ENCODE assay signal across 8 cellular contexts in the genomic region with DNA sequence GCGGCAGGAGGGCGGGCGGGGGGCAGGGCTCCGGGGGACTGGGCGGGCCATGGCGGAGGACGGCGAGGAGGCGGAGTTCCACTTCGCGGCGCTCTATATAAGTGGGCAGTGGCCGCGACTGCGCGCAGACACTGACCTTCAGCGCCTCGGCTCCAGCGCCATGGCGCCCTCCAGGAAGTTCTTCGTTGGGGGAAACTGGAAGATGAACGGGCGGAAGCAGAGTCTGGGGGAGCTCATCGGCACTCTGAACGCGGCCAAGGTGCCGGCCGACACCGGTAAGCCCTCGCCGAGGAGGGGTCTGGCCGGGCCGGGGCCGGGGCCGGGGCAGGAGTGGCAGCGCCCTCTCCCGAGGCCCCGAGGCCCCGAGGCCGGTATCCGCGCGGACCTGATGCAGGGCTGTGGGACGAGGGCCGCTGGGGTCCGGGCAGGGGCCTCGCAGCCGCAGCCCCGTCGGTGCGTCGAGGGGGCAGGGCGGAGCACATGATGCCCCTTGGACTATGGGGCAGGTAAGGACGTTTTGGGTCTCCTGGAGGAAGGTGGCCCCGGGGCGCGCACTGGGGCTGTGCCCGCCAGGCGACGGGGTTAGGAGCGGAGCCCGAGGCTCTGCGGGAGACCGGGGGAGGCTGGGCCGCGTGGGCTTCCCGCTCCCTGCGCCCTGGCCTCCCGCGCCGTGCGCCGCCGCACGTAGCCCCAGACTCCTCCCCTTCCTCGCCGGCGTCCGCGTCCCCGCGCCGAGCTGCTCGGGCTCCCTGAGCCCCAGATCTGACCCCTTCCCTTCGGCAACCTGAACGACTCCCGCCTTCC. TPM values are rescaled to one million over a fixed set of nuclear protein-coding genes. Genes with fewer than 3 reads are reported as not detected.
A peak's percentile ranks its signal among the peaks of the same experiment; 100 is the strongest.
DNase-seq lines count a peak whose midpoint lies in the region; ATAC-seq and TF ChIP-seq lines count a peak whose summit lies in the region.

A gene (plus strand): TSS at position 125 of the 804 bp plus-strand sequence. CDS start 36 bp downstream, at position 161.

- no peaks in the 10 kb centered on the region for H3K27me3 ChIP-seq in ovary
- H3K27me3 ChIP-seq in thyroid gland: no peaks in the 10 kb centered on the region

- intact Hi-C loops in head of caudate nucleus (cut with DNase I) (no loop called here), ovary (cut with DNase I) (loop anchor here (5.0 to 10.0 kb wide), 2 partner anchors 97 to 100 kb away; no protein-coding TSS in a partner anchor), thyroid gland (cut with DNase I) (loop anchor here (2.0 kb wide), 1 partner anchor 71 kb away; no protein-coding TSS in a partner anchor)

- H3K9me3 ChIP-seq in ovary (no peaks in the 10 kb centered on the region), thyroid gland (no peaks in the 10 kb centered on the region)

- H3K27ac ChIP-seq in ovary: peak within 1 kb of the TSS; percentile 73 to 90
- H3K27ac ChIP-seq in thyroid gland: peak within 1 kb of the TSS; percentile 84 to 98 (median 92)

- POLR2A ChIA-PET in activated naive CD8-positive, alpha-beta T cell treated with anti-CD3 and anti-CD28 coated beads, Interleukin-2, amount 10 ng/mL, durations not matched to agents 7 days and 5 days (lab: Charles Lee): interaction anchor here (0.7 to 7.5 kb wide), 25 partner anchors 14 to 241 kb away, joined by 3 to 106 read pairs (median 4); a partner anchor contains a TSS

- no peak for TF ChIP-seq CTCF in LNCaP clone FGC (IDR thresholded peaks at IDR 0.05; ENCODE audit: control insufficient read depth, extremely low read depth, insufficient read depth)
- no peak for TF ChIP-seq CTCF in ovary (IDR thresholded peaks at IDR 0.05)
- no peak for TF ChIP-seq CTCF in thyroid gland (IDR thresholded peaks at IDR 0.05)

- H3K4me3 ChIP-seq in LNCaP clone FGC (ENCODE audit: low read depth, low read length) (peak within 1 kb of the TSS; percentile 99), ovary (peak within 1 kb of the TSS; percentile 83), thyroid gland (replicated peaks in 1 of 3) (peak within 1 kb of the TSS; percentile 61 to 100 (median 99))

- peaks cover 38% of the 10 kb centered on the region for H3K36me3 Mint-ChIP-seq in activated naive CD8-positive, alpha-beta T cell treated with anti-CD3 and anti-CD28 coated beads, Interleukin-2, amount 10 ng/mL, durations not matched to agents 7 days and 5 days

- peak; percentile 95 for TF ChIP-seq POLR2A in ovary (IDR thresholded peaks at IDR 0.05)
- peak; percentile 95 to 99 for TF ChIP-seq POLR2A in thyroid gland (IDR thresholded peaks at IDR 0.05)

- H3K9me3 Mint-ChIP-seq in activated naive CD8-positive, alpha-beta T cell treated with anti-CD3 and anti-CD28 coated beads, Interleukin-2, amount 10 ng/mL, durations not matched to agents 7 days and 5 days: no peaks in the 10 kb centered on the region

- H3K27me3 Mint-ChIP-seq in activated naive CD8-positive, alpha-beta T cell treated with anti-CD3 and anti-CD28 coated beads, Interleukin-2, amount 10 ng/mL, durations not matched to agents 7 days and 5 days: no peaks in the 10 kb centered on the region

- no peaks in the 10 kb centered on the region for H3K36me3 ChIP-seq in ovary
- peaks cover 32 to 37% of the 10 kb centered on the region in 2 donors for H3K36me3 ChIP-seq in thyroid gland

- H3K4me1 ChIP-seq in ovary (ENCODE audit: insufficient read depth): no peaks in the 10 kb centered on the region
- peaks cover 26 to 37% of the 10 kb centered on the region in 2 donors for H3K4me1 ChIP-seq in thyroid gland

- DNase-seq in Daoy (ENCODE audit: low read depth) (peak; percentile 86), LNCaP clone FGC (ENCODE audit: low read depth) (no peak), SKM-1 (lab: John Stamatoyannopoulos, UW; ENCODE audit: unreplicated experiment) (peak; percentile 21), head of caudate nucleus (peak; percentile 64 to 96 (median 90)), ovary (peak; percentile 87 to 91 (median 89)), thyroid gland (peak; percentile 80 to 81)
- DNase-seq in activated naive CD8-positive, alpha-beta T cell treated with anti-CD3 and anti-CD28 coated beads, Interleukin-2, amount 10 ng/mL, durations not matched to agents 7 days and 5 days: peak; percentile 85

- no peak for TF ChIP-seq EP300 in ovary (IDR thresholded peaks at IDR 0.05)

- peaks cover 39% of the 10 kb centered on the region for H3K4me1 Mint-ChIP-seq in activated naive CD8-positive, alpha-beta T cell treated with anti-CD3 and anti-CD28 coated beads, Interleukin-2, amount 10 ng/mL, durations not matched to agents 7 days and 5 days

- 0% methylated on average over 59 to 87 of the region's 87 CpGs for WGBS in ovary, 3 donors
- WGBS in thyroid gland, 2 donors: 1% methylated on average over 38 of the region's 87 CpGs; no CpG with 5 or more reads in 1 of the 2 donors

- ATAC-seq in GM21737 (IDR thresholded peaks at IDR 0.05; ENCODE audit: unreplicated experiment): peak; percentile 42
- ATAC-seq in activated naive CD8-positive, alpha-beta T cell treated with anti-CD3 and anti-CD28 coated beads, Interleukin-2, amount 10 ng/mL, durations not matched to agents 7 days and 5 days (ENCODE audit: low read depth): peak; percentile 65

- peak within 1 kb of the TSS; percentile 95 for H3K4me3 Mint-ChIP-seq in activated naive CD8-positive, alpha-beta T cell treated with anti-CD3 and anti-CD28 coated beads, Interleukin-2, amount 10 ng/mL, durations not matched to agents 7 days and 5 days

- peak within 1 kb of the TSS; percentile 96 for H3K27ac Mint-ChIP-seq in activated naive CD8-positive, alpha-beta T cell treated with anti-CD3 and anti-CD28 coated beads, Interleukin-2, amount 10 ng/mL, durations not matched to agents 7 days and 5 days

RNA-seq across cellular contexts. Expression of the gene that starts here (rescaled TPM):
- 1,485 and 1,599 TPM in 2 replicates for total RNA-seq in Daoy (2014; rRNA removed; shearing (Covaris generic))
- 1,000 to 10,000 TPM; 1,129 to 1,200 TPM for total RNA-seq in activated naive CD8-positive, alpha-beta T cell treated with anti-CD3 and anti-CD28 coated beads, Interleukin-2, amount 10 ng/mL, durations not matched to agents 7 days and 5 days
- total RNA-seq in ovary (100 to 1,000 TPM; 136 to 443 (median 295) TPM), thyroid gland (100 to 1,000 TPM; 363 to 700 (median 468) TPM)
- polyA plus RNA-seq in ovary: 100 to 1,000 TPM; 267 to 594 TPM
